ENCODE assay signal across 8 cellular contexts in the genomic region with DNA sequence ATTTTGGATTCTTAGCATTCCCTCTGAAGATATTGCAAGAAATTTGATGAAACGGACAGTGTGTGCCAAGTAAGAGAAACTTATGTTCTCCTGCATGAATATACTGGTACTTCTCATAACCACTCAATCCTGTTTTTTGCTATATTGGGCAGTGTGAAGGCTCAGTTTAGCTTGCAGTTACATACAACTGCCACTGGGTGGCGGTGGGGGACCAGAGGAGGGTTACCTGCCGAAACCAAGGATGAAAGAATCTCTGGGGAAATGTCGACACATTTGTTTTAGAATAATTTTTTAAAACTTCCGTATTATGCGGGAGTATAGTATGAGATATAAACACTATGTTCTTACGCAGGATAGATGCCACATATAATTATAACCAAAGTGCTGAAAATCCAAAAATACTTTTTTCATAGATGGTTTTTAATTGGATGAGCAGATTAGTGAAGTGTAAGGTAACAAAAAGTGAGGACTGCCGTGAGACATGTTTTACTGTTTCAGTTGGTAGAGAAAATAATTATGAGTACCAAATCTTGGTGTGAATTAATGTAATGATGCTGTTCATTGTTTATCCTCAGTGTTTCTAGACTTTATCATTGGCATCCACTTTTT. TPM values are rescaled to one million over a fixed set of nuclear protein-coding genes. Genes with fewer than 3 reads are reported as not detected.
A peak's percentile ranks its signal among the peaks of the same experiment; 100 is the strongest.
DNase-seq lines count a peak whose midpoint lies in the region; ATAC-seq, FAIRE-seq and TF ChIP-seq lines count a peak whose summit lies in the region.

No MANE protein-coding gene starts in this region.

- H3K9me3 ChIP-seq in ovary (no peaks in the 10 kb centered on the region), upper lobe of left lung (no peaks in the 10 kb centered on the region)

- CTCF ChIA-PET in RWPE1 (lab: Yijun Ruan, JAX): interaction anchor here (0.6 to 2.7 kb wide), 10 partner anchors 8 to 1262 kb away, joined by 3 to 11 read pairs (median 4); no protein-coding TSS in a partner anchor

- no peak overlapping the region for H3K27ac Mint-ChIP-seq in activated T-helper 2 cell treated with anti-CD3 and anti-CD28 coated beads, Interferon-gamma antibody, Interleukin-2, Interleukin-4, amounts not matched to agents 10 μg/mL and 5 μg/mL and 100 μg/mL, durations not matched to agents 14 hours and 24 hours and 36 hours

- H3K4me3 ChIP-seq in foreskin fibroblast (ENCODE audit: low read depth in 1 of 2, low read length in 2 of 2): no peak overlapping the region
- no peak overlapping the region for H3K4me3 ChIP-seq in ovary
- H3K4me3 ChIP-seq in upper lobe of left lung: peak overlapping the region in 1 of 4 donors; percentile 15

- FAIRE-seq in H54 (lab: Jason Lieb, UNC): peak; percentile 81

- no peaks in the 10 kb centered on the region for H3K27me3 ChIP-seq in ovary
- H3K27me3 ChIP-seq in upper lobe of left lung: no peaks in the 10 kb centered on the region

- POLR2A ChIA-PET in RWPE1 (lab: Yijun Ruan, JAX; ENCODE audit: low non-redundant PET): interaction anchor here (1.6 kb wide), 1 partner anchor 10 kb away, joined by 5 read pairs; the partner anchor contains the start of gene TRMT11

- H3K4me3 Mint-ChIP-seq in activated T-helper 2 cell treated with anti-CD3 and anti-CD28 coated beads, Interferon-gamma antibody, Interleukin-2, Interleukin-4, amounts not matched to agents 10 μg/mL and 5 μg/mL and 100 μg/mL, durations not matched to agents 14 hours and 24 hours and 36 hours (ENCODE audit: low read depth): peak overlapping the region; percentile 58

- intact Hi-C loops in activated T-helper 2 cell treated with anti-CD3 and anti-CD28 coated beads, Interferon-gamma antibody, Interleukin-2, Interleukin-4, amounts not matched to agents 10 μg/mL and 5 μg/mL and 100 μg/mL, durations not matched to agents 14 hours and 24 hours and 36 hours (cut with micrococcal nuclease): loop anchor here (1.0 to 10.0 kb wide), 4 partner anchors 175 to 1126 kb away; no protein-coding TSS in a partner anchor
- intact Hi-C loops in ovary (cut with DNase I): no loop called here

- TF ChIP-seq CTCF in LNCAP (IDR thresholded peaks at IDR 0.05) (peak; percentile 97), RWPE1 (conservative IDR thresholded peaks at IDR 0.05; ENCODE audit: low read depth) (peak; percentile 98), foreskin fibroblast (IDR thresholded peaks at IDR 0.05; ENCODE audit: low read depth, low read length) (peak; percentile 98), ovary (IDR thresholded peaks at IDR 0.05) (peak; percentile 67 to 76 (median 68)), upper lobe of left lung (IDR thresholded peaks at IDR 0.05) (peak; percentile 65 to 89 (median 78))

- WGBS in ovary, 3 donors: 4 to 6% (median 4%) methylated on average over 8 of the region's 8 CpGs
- WGBS in upper lobe of left lung, 2 donors: 9 to 11% methylated on average over 8 of the region's 8 CpGs

- peak; percentile 88 to 94 for ATAC-seq in upper lobe of left lung (ENCODE audit: low FRiP score in 2 of 2)

- H3K4me1 ChIP-seq in ovary (ENCODE audit: insufficient read depth): no peaks in the 10 kb centered on the region
- H3K4me1 ChIP-seq in upper lobe of left lung: peaks cover 0 to 6% (median 3%) of the 10 kb centered on the region in 4 donors

- TF ChIP-seq POLR2A in H54 (IDR thresholded peaks at IDR 0.05; ENCODE audit: low read depth, low read length): no peak
- TF ChIP-seq POLR2A in ovary (IDR thresholded peaks at IDR 0.05): no peak
- no peak for TF ChIP-seq POLR2A in upper lobe of left lung (IDR thresholded peaks at IDR 0.05)

- DNase-seq in GF-D8 (lab: John Stamatoyannopoulos, UW) (peak; percentile 24), H54 (ENCODE audit: insufficient read length, low spot score) (no peak), RWPE1 (ENCODE audit: low spot score) (peak; percentile 78), foreskin fibroblast (peak; percentile 43 to 83), ovary (peak; percentile 33 to 70 (median 62)), upper lobe of left lung (peak in 1 of 2 donors; percentile 68)
- DNase-seq in activated T-helper 2 cell treated with anti-CD3 and anti-CD28 coated beads, Interferon-gamma antibody, Interleukin-2, Interleukin-4, amounts not matched to agents 10 μg/mL and 5 μg/mL and 100 μg/mL, durations not matched to agents 14 hours and 24 hours and 36 hours (ENCODE audit: low spot score): peak; percentile 51

- peaks cover 11% of the 10 kb centered on the region for H3K4me1 Mint-ChIP-seq in activated T-helper 2 cell treated with anti-CD3 and anti-CD28 coated beads, Interferon-gamma antibody, Interleukin-2, Interleukin-4, amounts not matched to agents 10 μg/mL and 5 μg/mL and 100 μg/mL, durations not matched to agents 14 hours and 24 hours and 36 hours (ENCODE audit: low read depth)

- no peaks in the 10 kb centered on the region for H3K27me3 Mint-ChIP-seq in activated T-helper 2 cell treated with anti-CD3 and anti-CD28 coated beads, Interferon-gamma antibody, Interleukin-2, Interleukin-4, amounts not matched to agents 10 μg/mL and 5 μg/mL and 100 μg/mL, durations not matched to agents 14 hours and 24 hours and 36 hours (ENCODE audit: low read depth)

- no peaks in the 10 kb centered on the region for H3K36me3 ChIP-seq in ovary
- H3K36me3 ChIP-seq in upper lobe of left lung: peaks cover 0 to 13% (median 5%) of the 10 kb centered on the region in 4 donors

- H3K9me3 Mint-ChIP-seq in activated T-helper 2 cell treated with anti-CD3 and anti-CD28 coated beads, Interferon-gamma antibody, Interleukin-2, Interleukin-4, amounts not matched to agents 10 μg/mL and 5 μg/mL and 100 μg/mL, durations not matched to agents 14 hours and 24 hours and 36 hours: no peaks in the 10 kb centered on the region

- TF ChIP-seq EP300 in ovary (IDR thresholded peaks at IDR 0.05) (no peak), upper lobe of left lung (IDR thresholded peaks at IDR 0.05) (no peak)

- H3K27ac ChIP-seq in RWPE1 (no peak overlapping the region), ovary (no peak overlapping the region), upper lobe of left lung (no peak overlapping the region)

- H3K36me3 Mint-ChIP-seq in activated T-helper 2 cell treated with anti-CD3 and anti-CD28 coated beads, Interferon-gamma antibody, Interleukin-2, Interleukin-4, amounts not matched to agents 10 μg/mL and 5 μg/mL and 100 μg/mL, durations not matched to agents 14 hours and 24 hours and 36 hours (ENCODE audit: low read depth): peaks cover 37% of the 10 kb centered on the region

RNA-seq across cellular contexts. Expression of gene TRMT11, which starts 9.7 kb away (rescaled TPM):
- 23.9 and 25.4 TPM in 2 replicates for total RNA-seq in activated T-helper 2 cell treated with anti-CD3 and anti-CD28 coated beads, Interferon-gamma antibody, Interleukin-2, Interleukin-4, amounts not matched to agents 10 μg/mL and 5 μg/mL and 100 μg/mL, durations not matched to agents 14 hours and 24 hours and 36 hours
- total RNA-seq in ovary: 10 to 100 TPM; 20.5 to 29.9 (median 24.2) TPM
- 10 to 100 TPM; 10.7 to 15.6 TPM for polyA plus RNA-seq in ovary
- 10 to 100 TPM; 13.8 to 66.0 (median 25.5) TPM for total RNA-seq in upper lobe of left lung

RNA-seq across cellular contexts. Expression of gene HINT3, which starts 39.5 kb away (rescaled TPM):
- 7.1 and 7.9 TPM in 2 replicates for total RNA-seq in activated T-helper 2 cell treated with anti-CD3 and anti-CD28 coated beads, Interferon-gamma antibody, Interleukin-2, Interleukin-4, amounts not matched to agents 10 μg/mL and 5 μg/mL and 100 μg/mL, durations not matched to agents 14 hours and 24 hours and 36 hours
- 10 to 100 TPM; 15.9 to 20.4 (median 19.3) TPM for total RNA-seq in ovary
- 10 to 100 TPM; 10.3 to 15.8 TPM for polyA plus RNA-seq in ovary
- 10 to 100 TPM; 16.8 to 35.8 (median 25.2) TPM for total RNA-seq in upper lobe of left lung
